In genomic region chr1:167441222-167441621, GRCh38 we compare ENCODE assay signal across 22 cellular contexts.
DNase-seq lines count a peak whose midpoint lies in the region; ATAC-seq, FAIRE-seq and TF ChIP-seq lines count a peak whose summit lies in the region.
"Had no signal": no experiment of that assay in that cellular context is flagged by ENCODE, and none has a peak within 500 bp of the region (broad histone marks: within the 10 kb centered on the region; RNA-seq: fewer than 3 reads in every experiment).

No MANE protein-coding gene starts in this region.

- no peak for FAIRE-seq in H1 (lab: Jason Lieb, UNC)
- FAIRE-seq: frontal cortex, HTR-8/SVneo, kidney had no signal

- no peak overlapping the region for H3K23ac ChIP-seq in H1 (ENCODE audit: insufficient read length)

- H4K8ac ChIP-seq in H1 (ENCODE audit: extremely low read depth, insufficient read depth, low read length) = no peak overlapping the region

- TF ChIP-seq CTCF in activated B cell treated with CpG ODN at 0.5 μM for 24 hours (IDR thresholded peaks at IDR 0.05) = no peak
- no peak for TF ChIP-seq CTCF in H1 (IDR thresholded peaks at IDR 0.05; ENCODE audit: control extremely low read depth in 1 of 3, insufficient read depth in 1 of 3, low read depth in 1 of 3, low read length in 3 of 3)

- H3K27ac Mint-ChIP-seq in activated B cell treated with CpG ODN at 0.5 μM for 24 hours = peak overlapping the region; percentile 11
- peak overlapping the region; percentile 75 for H3K27ac Mint-ChIP-seq in stimulated activated effector memory CD8-positive, alpha-beta T cell treated with anti-CD3 and anti-CD28 coated beads, Interleukin-12 subunit alpha, Interleukin-12 subunit beta, amount 100 ng/mL, for 72 hours

- no peaks in the 10 kb centered on the region for H3K36me3 ChIP-seq in H1 (ENCODE audit: control insufficient read depth in 2 of 4, insufficient read depth in 4 of 4, low read length in 3 of 4)
- H3K36me3 ChIP-seq in H7 (replicated peaks; ENCODE audit: control insufficient read depth, insufficient read depth, low read length) = no peaks in the 10 kb centered on the region
- H3K36me3 ChIP-seq: thyroid gland had no signal

- no peak overlapping the region for H2AK5ac ChIP-seq in H1 (ENCODE audit: low read depth, low read length)

- H3K79me1 ChIP-seq in H1 (ENCODE audit: low read depth, low read length) = no peaks in the 10 kb centered on the region

- no peak overlapping the region for H3K56ac ChIP-seq in H1 (replicated peaks; ENCODE audit: insufficient read length, low read depth, low read length)

- H4K5ac ChIP-seq in H1 (ENCODE audit: insufficient read length, low read depth, low read length) = no peak overlapping the region

- no peak overlapping the region for H2BK5ac ChIP-seq in H1 (ENCODE audit: low read depth, low read length)

- peaks cover 38% of the 10 kb centered on the region for H3K4me1 Mint-ChIP-seq in activated B cell treated with CpG ODN at 0.5 μM for 24 hours
- H3K4me1 Mint-ChIP-seq in stimulated activated effector memory CD8-positive, alpha-beta T cell treated with anti-CD3 and anti-CD28 coated beads, Interleukin-12 subunit alpha, Interleukin-12 subunit beta, amount 100 ng/mL, for 72 hours = peaks cover 77% of the 10 kb centered on the region

- H2BK12ac ChIP-seq in H1 (ENCODE audit: low read depth, low read length) = no peak overlapping the region

- H3K23me2 ChIP-seq in H1 (ENCODE audit: low read depth, low read length) = peaks cover 7% of the 10 kb centered on the region; the same call in 1 of the 2 replicates

- no peak overlapping the region for H3K18ac ChIP-seq in H1 (ENCODE audit: extremely low read depth, low read length)

- intact Hi-C loops in Right ventricle myocardium inferior (cut with DNase I) = loop anchor here (2.0 kb wide), 1 partner anchor 374 kb away; no protein-coding TSS in a partner anchor
- intact Hi-C loops in cardiac septum (cut with DNase I) = no loop called here
- intact Hi-C loops in activated B cell treated with CpG ODN at 0.5 μM for 24 hours (cut with micrococcal nuclease) = no loop called here

- H3K36me3 Mint-ChIP-seq in activated B cell treated with CpG ODN at 0.5 μM for 24 hours (ENCODE audit: low read depth) = no peaks in the 10 kb centered on the region
- H3K36me3 Mint-ChIP-seq in stimulated activated effector memory CD8-positive, alpha-beta T cell treated with anti-CD3 and anti-CD28 coated beads, Interleukin-12 subunit alpha, Interleukin-12 subunit beta, amount 100 ng/mL, for 72 hours = peaks cover 98% of the 10 kb centered on the region

- DNase-seq in Right ventricle myocardium inferior (ENCODE audit: missing footprints) (peak; percentile 9), cardiac septum (ENCODE audit: low spot score) (no peak), activated B cell treated with CpG ODN at 0.5 μM for 24 hours (no peak), H1 (ENCODE audit: low read depth in 1 of 2, low spot score in 2 of 2) (peak in 1 of 2 experiments; percentile 39), H7 (no peak), AML-193 (lab: John Stamatoyannopoulos, UW) (no peak)
- DNase-seq in stimulated activated effector memory CD8-positive, alpha-beta T cell treated with anti-CD3 and anti-CD28 coated beads, Interleukin-12 subunit alpha, Interleukin-12 subunit beta, amount 100 ng/mL, for 72 hours (ENCODE audit: low spot score in 2 of 2) = no peak
- DNase-seq: activated gamma-delta T cell; caudate nucleus; DMS79 treated with DMSO at 0.1 percent for 48 hours; GOT3; hypothalamus; kidney; NCI-H187; SHP77; stimulated activated naive CD4-positive, alpha-beta T cell; SW 1271; thyroid gland had no signal

- no peak overlapping the region for H2BK120ac ChIP-seq in H1 (replicated peaks; ENCODE audit: low read depth, low read length)

- H3K27me3 ChIP-seq in H1 (replicated peaks in 1 of 4; ENCODE audit: control insufficient read depth in 3 of 4, extremely low read depth in 1 of 4, insufficient read depth in 3 of 4, low read length in 3 of 4) (peaks cover 3 to 35% (median 26%) of the 10 kb centered on the region in 4 experiments), H7 (ENCODE audit: control insufficient read depth, insufficient read depth, low read length) (peaks cover 37% of the 10 kb centered on the region)
- H3K27me3 ChIP-seq: thyroid gland had no signal

- no peak overlapping the region for H2BK20ac ChIP-seq in H1 (ENCODE audit: low read length)

- no peak for TF ChIP-seq RAD21 in H1 (IDR thresholded peaks at IDR 0.05 in 1 of 2, conservative IDR thresholded peaks at IDR 0.05 in 1 of 2; ENCODE audit: low read depth in 2 of 2, low read length in 2 of 2)

- no peak overlapping the region for H3K4me3 Mint-ChIP-seq in activated B cell treated with CpG ODN at 0.5 μM for 24 hours
- H3K4me3 Mint-ChIP-seq in stimulated activated effector memory CD8-positive, alpha-beta T cell treated with anti-CD3 and anti-CD28 coated beads, Interleukin-12 subunit alpha, Interleukin-12 subunit beta, amount 100 ng/mL, for 72 hours = no peak overlapping the region

- H3K4me2 ChIP-seq in H1 (ENCODE audit: insufficient read depth in 1 of 2, low read depth in 2 of 2, low read length in 2 of 2) = no peak overlapping the region

- no peak for TF ChIP-seq POLR2A in H1 (IDR thresholded peaks at IDR 0.05; ENCODE audit: control extremely low read depth in 1 of 2, low read depth in 2 of 2, low read length in 2 of 2)

- H4K91ac ChIP-seq in H1 (replicated peaks; ENCODE audit: insufficient read length, low read length) = peak overlapping the region; percentile 40

- no peaks in the 10 kb centered on the region for H4K20me1 ChIP-seq in H1 (replicated peaks in 1 of 2; ENCODE audit: control insufficient read depth in 1 of 2, insufficient read depth in 2 of 2, low read length in 2 of 2)

- WGBS in H1 (ENCODE audit: extremely low coverage in 1 of 2, insufficient coverage in 1 of 2, insufficient read length in 1 of 2, insufficient replicate concordance in 2 of 2, low coverage in 1 of 2, low lambda C conversion rate in 2 of 2, missing lambda C conversion rate in 1 of 2), 2 experiments = 87% methylated on average over 3 of the region's 3 CpGs; no CpG with 5 or more reads in 1 of the 2 experiments

- H3K9me3 ChIP-seq in H1 (ENCODE audit: insufficient read depth in 2 of 2, low read depth in 1 of 2, low read length in 1 of 2) = no peaks in the 10 kb centered on the region
- H3K9me3 ChIP-seq: thyroid gland had no signal

- ATAC-seq in Right ventricle myocardium inferior (no peak), activated B cell treated with CpG ODN at 0.5 μM for 24 hours (ENCODE audit: low read depth) (no peak), HG03521 (IDR thresholded peaks at IDR 0.05; ENCODE audit: unreplicated experiment) (no peak)
- no peak for ATAC-seq in stimulated activated effector memory CD8-positive, alpha-beta T cell treated with anti-CD3 and anti-CD28 coated beads, Interleukin-12 subunit alpha, Interleukin-12 subunit beta, amount 100 ng/mL, for 72 hours

- CTCF ChIA-PET in activated B cell treated with CpG ODN at 0.5 μM for 24 hours (lab: Charles Lee) = interaction anchor here (1.0 to 5.5 kb wide), 13 partner anchors 9 to 380 kb away, joined by 3 to 42 read pairs (median 5); partner anchors contain the start of gene POU2F1
- CTCF ChIA-PET in H1 (lab: Charles Lee; ENCODE audit: partially characterized antibody) = interaction anchor here (0.6 to 8.4 kb wide), 33 partner anchors 9 to 556 kb away, joined by 3 to 74 read pairs (median 4); no protein-coding TSS in a partner anchor

- peak overlapping the region; percentile 61; the same call in 1 of the 2 replicates for H2BK15ac ChIP-seq in H1 (ENCODE audit: low read length)

- H3K9me3 Mint-ChIP-seq in activated B cell treated with CpG ODN at 0.5 μM for 24 hours = no peaks in the 10 kb centered on the region
- no peaks in the 10 kb centered on the region for H3K9me3 Mint-ChIP-seq in stimulated activated effector memory CD8-positive, alpha-beta T cell treated with anti-CD3 and anti-CD28 coated beads, Interleukin-12 subunit alpha, Interleukin-12 subunit beta, amount 100 ng/mL, for 72 hours

- H2AFZ ChIP-seq in H1 (ENCODE audit: low read length) = no peak overlapping the region
- H2AFZ ChIP-seq: parathyroid adenoma had no signal

- H3K14ac ChIP-seq in H1 (ENCODE audit: insufficient read length) = no peak overlapping the region

- TF ChIP-seq EP300 in H1 (IDR thresholded peaks at IDR 0.05; ENCODE audit: borderline replicate concordance in 1 of 2, low read depth in 2 of 2, low read length in 2 of 2) = no peak

- H3K4ac ChIP-seq in H1 (replicated peaks; ENCODE audit: insufficient read length, low read depth, low read length) = no peak overlapping the region

- H3K27me3 Mint-ChIP-seq in activated B cell treated with CpG ODN at 0.5 μM for 24 hours = no peaks in the 10 kb centered on the region

- H3K4me3 ChIP-seq in H1 (ENCODE audit: extremely low read depth in 1 of 4, insufficient read depth in 2 of 4, low read depth in 3 of 4, low read length in 4 of 4) = no peak overlapping the region
- no peak overlapping the region for H3K4me3 ChIP-seq in H7 (ENCODE audit: insufficient read depth, low read depth, low read length)
- H3K4me3 ChIP-seq: thyroid gland had no signal

- H3K9ac ChIP-seq in H1 (replicated peaks in 1 of 4; ENCODE audit: extremely low read depth in 1 of 4, low read depth in 3 of 4, low read length in 3 of 4) = no peak overlapping the region
- H3K9ac ChIP-seq: parathyroid adenoma had no signal

- no peak overlapping the region for H3K27ac ChIP-seq in H1 (ENCODE audit: low read depth, low read length)
- H3K27ac ChIP-seq: parathyroid adenoma, thyroid gland had no signal

- H3K79me2 ChIP-seq in H1 (ENCODE audit: control insufficient read depth in 1 of 2, insufficient read depth in 2 of 2, low read length in 2 of 2) = no peaks in the 10 kb centered on the region
- H3K79me2 ChIP-seq: parathyroid adenoma had no signal

- POLR2A ChIA-PET in activated B cell treated with CpG ODN at 0.5 μM for 24 hours (lab: Charles Lee) (interaction anchor here (1.4 kb wide), 1 partner anchor 86 kb away, joined by 3 read pairs; no protein-coding TSS in a partner anchor), H1 (lab: Charles Lee; ENCODE audit: partially characterized antibody) (interaction anchor here (2.3 kb wide), 1 partner anchor 14 kb away, joined by 5 read pairs; no protein-coding TSS in a partner anchor)

- peaks cover 2 to 8% (median 4%) of the 10 kb centered on the region in 4 experiments; a peak in 6 of 7 replicates for H3K4me1 ChIP-seq in H1 (replicated peaks in 1 of 4; ENCODE audit: control insufficient read depth in 3 of 4, insufficient read depth in 4 of 4, low read length in 3 of 4)
- H3K4me1 ChIP-seq: parathyroid adenoma had no signal

TF ChIP-seq in H1, 55 proteins besides CTCF, POLR2A, EP300 and RAD21 (continues in another document):
- no peak for TF ChIP-seq KDM4A (IDR thresholded peaks at IDR 0.05; ENCODE audit: low read depth, low read length, severe bottlenecking)
- TF ChIP-seq SIRT6 (IDR thresholded peaks at IDR 0.05; ENCODE audit: low read length) = no peak
- TF ChIP-seq PHF8 (conservative IDR thresholded peaks at IDR 0.05; ENCODE audit: low read depth, low read length) = no peak
- no peak for TF ChIP-seq CHD1 (IDR thresholded peaks at IDR 0.05; ENCODE audit: low read depth, low read length)
- TF ChIP-seq JUND (IDR thresholded peaks at IDR 0.05; ENCODE audit: low read length) = no peak
- TF ChIP-seq RNF2 (IDR thresholded peaks at IDR 0.05; ENCODE audit: borderline replicate concordance, low read depth, low read length, missing control alignments, poor library complexity, severe bottlenecking) = no peak
- TF ChIP-seq CEBPB (IDR thresholded peaks at IDR 0.05; ENCODE audit: low read depth, low read length) = no peak
